In genomic region chr20:53750827-53751393, GRCh38 we compare ENCODE assay signal across 8 cellular contexts.
DNase-seq lines count a peak whose midpoint lies in the region; ATAC-seq lines count a peak whose summit lies in the region.

No MANE protein-coding gene starts in this region.

- H3K4me1 ChIP-seq in neuron (ENCODE audit: insufficient read depth, low read length), result peaks cover 41% of the 10 kb centered on the region

- peak overlapping the region; percentile 82 for H3K27ac Mint-ChIP-seq in dendritic cell treated with granulocyte-macrophage colony-stimulating factor and Interleukin-4, amounts not matched to agents 40 ng/mL and 50 ng/mL, for 4 days

- H3K4me1 Mint-ChIP-seq in dendritic cell treated with granulocyte-macrophage colony-stimulating factor and Interleukin-4, amounts not matched to agents 40 ng/mL and 50 ng/mL, for 4 days (ENCODE audit: low read depth), result peaks cover 43% of the 10 kb centered on the region

- no peaks in the 10 kb centered on the region for H3K9me3 Mint-ChIP-seq in dendritic cell treated with granulocyte-macrophage colony-stimulating factor and Interleukin-4, amounts not matched to agents 40 ng/mL and 50 ng/mL, for 4 days

- H3K36me3 Mint-ChIP-seq in dendritic cell treated with granulocyte-macrophage colony-stimulating factor and Interleukin-4, amounts not matched to agents 40 ng/mL and 50 ng/mL, for 4 days (ENCODE audit: low read depth), result no peaks in the 10 kb centered on the region

- ATAC-seq in HG03066 (IDR thresholded peaks at IDR 0.05; ENCODE audit: low read depth, unreplicated experiment), result peak; percentile 38

- intact Hi-C loops in dendritic cell treated with granulocyte-macrophage colony-stimulating factor and Interleukin-4, amounts not matched to agents 40 ng/mL and 50 ng/mL, for 4 days (cut with micrococcal nuclease), result loop anchor here (10.0 kb wide), 1 partner anchor 164 kb away; no protein-coding TSS in a partner anchor

- H3K9me3 ChIP-seq in neuron (ENCODE audit: low read length), result no peaks in the 10 kb centered on the region

- no peaks in the 10 kb centered on the region for H3K27me3 Mint-ChIP-seq in dendritic cell treated with granulocyte-macrophage colony-stimulating factor and Interleukin-4, amounts not matched to agents 40 ng/mL and 50 ng/mL, for 4 days

- H3K4me3 Mint-ChIP-seq in dendritic cell treated with granulocyte-macrophage colony-stimulating factor and Interleukin-4, amounts not matched to agents 40 ng/mL and 50 ng/mL, for 4 days, result no peak overlapping the region

- H2AFZ ChIP-seq in neuron (ENCODE audit: low read depth, low read length), result peak overlapping the region; percentile 82

- no peaks in the 10 kb centered on the region for H3K36me3 ChIP-seq in neuron (ENCODE audit: insufficient read depth, low read length)

- peak overlapping the region; percentile 30 for H3K4me3 ChIP-seq in neuron (ENCODE audit: low read length)

- H3K27me3 ChIP-seq in neuron (ENCODE audit: insufficient read depth, low read length), result no peaks in the 10 kb centered on the region

- DNase-seq in stimulated activated CD4-positive, alpha-beta T cell treated with anti-CD3 and anti-CD28 coated beads, Interleukin-15, amount 100 ng/mL, for 24 hours, result peak; percentile 41
- DNase-seq in stimulated activated CD4-positive, alpha-beta T cell treated with anti-CD3 and anti-CD28 coated beads, Interleukin-4, amount 100 ng/mL, for 4 hours, result no peak
- peak; percentile 91 for DNase-seq in SK-N-DZ (ENCODE audit: low spot score)
- DNase-seq in CD1c-positive myeloid dendritic cell (ENCODE audit: extremely low spot score), result no peak
- DNase-seq in inferior parietal cortex (ENCODE audit: extremely low spot score), result no peak

Comparison
In these comparisons a context has a peak if more than half of its experiments do, and no peak if none do; other contexts are left out.
1. DNase-seq: peak in stimulated activated CD4-positive, alpha-beta T cell treated with anti-CD3 and anti-CD28 coated beads, Interleukin-15, amount 100 ng/mL, for 24 hours (single experiment) and SK-N-DZ (single experiment); none in stimulated activated CD4-positive, alpha-beta T cell treated with anti-CD3 and anti-CD28 coated beads, Interleukin-4, amount 100 ng/mL, for 4 hours (0 of 2), CD1c-positive myeloid dendritic cell (single experiment) and inferior parietal cortex (single experiment).